Comparison of ENCODE assay signal across 8 cellular contexts in the genomic region with DNA sequence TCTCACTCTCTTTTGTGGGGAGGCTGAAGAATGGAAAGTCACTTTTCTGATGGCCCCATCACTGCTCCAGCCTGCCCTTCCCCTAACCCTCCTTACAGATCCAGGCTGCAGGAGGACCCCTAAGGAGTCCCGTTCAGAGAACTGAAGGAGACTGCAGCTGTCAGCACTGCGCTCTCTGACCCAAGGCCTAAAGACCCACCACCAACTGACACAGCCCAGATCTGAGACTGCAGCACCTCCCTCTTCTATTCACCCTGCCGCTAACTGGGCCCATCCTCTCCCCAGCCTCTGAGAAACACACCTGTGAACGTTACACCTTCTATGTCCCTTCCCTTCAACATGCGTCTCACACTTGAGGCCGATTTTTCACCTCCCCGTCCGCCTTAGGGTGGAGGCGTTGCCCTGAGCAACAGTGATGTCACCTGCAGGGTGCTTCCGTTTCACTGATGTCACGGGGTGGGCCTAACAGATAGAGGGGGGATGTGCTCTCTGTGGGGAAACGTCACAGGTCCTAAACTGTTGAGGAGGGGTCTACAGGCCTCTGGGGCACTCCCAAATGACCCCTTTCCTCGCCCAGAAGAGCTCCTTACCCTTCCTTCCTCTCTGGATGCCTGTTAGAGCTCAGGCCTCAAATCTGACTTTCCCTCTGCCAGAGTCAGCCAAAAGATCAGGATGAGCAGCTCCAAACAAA. TPM values are rescaled to one million over a fixed set of nuclear protein-coding genes. Genes with fewer than 3 reads are reported as not detected.
DNase-seq lines count a peak whose midpoint lies in the region; ATAC-seq, FAIRE-seq and TF ChIP-seq lines count a peak whose summit lies in the region.

No MANE protein-coding gene starts in this region.

- no peaks in the 10 kb centered on the region for H3K9me3 ChIP-seq in liver (ENCODE audit: control insufficient read depth in 4 of 4, low read length in 3 of 4)
- H3K9me3 ChIP-seq in HepG2 (ENCODE audit: low read length): no peaks in the 10 kb centered on the region
- H3K9me3 ChIP-seq in ovary: no peaks in the 10 kb centered on the region

- DNase-seq in HepG2 (ENCODE audit: low spot score) (no peak), dermis blood vessel endothelial cell (peak; percentile 68), ovary (peak in 4 of 5 donors; percentile 8 to 30 (median 26))

- H3K27ac ChIP-seq in liver (ENCODE audit: low read depth in 1 of 2, low read length in 2 of 2) (peak overlapping the region; percentile 7 to 53), HepG2 (ENCODE audit: extremely low read length, insufficient read depth, low read length) (no peak overlapping the region), ovary (peak overlapping the region in 1 of 2 donors; percentile 86)

- intact Hi-C loops in HepG2 (cut with micrococcal nuclease; ENCODE audit: unreplicated experiment) (no loop called here), ovary (cut with DNase I) (loop anchor here in 1 of 4 donors (10.0 kb wide), 1 partner anchor 428 kb away; no protein-coding TSS in a partner anchor)

- in situ Hi-C loops in HepG2 (cut with HindIII; ENCODE audit: extremely low pct_ligation_motif_present, low pct_unique_long_range_greater_than_20kb): no loop called here

- no peaks in the 10 kb centered on the region for H3K27me3 ChIP-seq in liver (ENCODE audit: control insufficient read depth in 4 of 4, insufficient read depth in 4 of 4, low read length in 3 of 4)
- H3K27me3 ChIP-seq in HepG2 (ENCODE audit: control insufficient read depth in 1 of 2, insufficient read depth in 2 of 2, low read length in 2 of 2): no peaks in the 10 kb centered on the region
- no peaks in the 10 kb centered on the region for H3K27me3 ChIP-seq in ovary

- no peaks in the 10 kb centered on the region for H3K79me2 ChIP-seq in HepG2 (ENCODE audit: insufficient read depth, low read length)

- POLR2A ChIA-PET in HepG2 (lab: Yijun Ruan, JAX): no interaction called here

- H2AFZ ChIP-seq in HepG2 (ENCODE audit: low read length): no peak overlapping the region

- BruUV-seq in HepG2 (replicated peaks; lab: Mats Ljungman, UMichigan): no TSS peak

- no peak for TF ChIP-seq CTCF in liver (IDR thresholded peaks at IDR 0.05; ENCODE audit: low read depth, low read length, missing input control)
- no peak for TF ChIP-seq CTCF in HepG2 (CRISPR knock-in tag; IDR thresholded peaks at IDR 0.05)
- no peak for TF ChIP-seq CTCF in ovary (IDR thresholded peaks at IDR 0.05)

- no peak overlapping the region for H3K4me2 ChIP-seq in HepG2 (ENCODE audit: low read depth, low read length)

- CTCF ChIA-PET in HepG2 (lab: Yijun Ruan, JAX; ENCODE audit: low intra/inter-chr PET ratio, low total read pairs): no interaction called here

- ATAC-seq in HepG2: no peak
- ATAC-seq in GM21367 (IDR thresholded peaks at IDR 0.05; ENCODE audit: unreplicated experiment): no peak
- ATAC-seq in GM19452 (IDR thresholded peaks at IDR 0.05; ENCODE audit: unreplicated experiment): no peak
- ATAC-seq in HG02970 (IDR thresholded peaks at IDR 0.05; ENCODE audit: low FRiP score, unreplicated experiment): no peak
- no peak for ATAC-seq in GM21390 (IDR thresholded peaks at IDR 0.05; ENCODE audit: unreplicated experiment)

- TF ChIP-seq RAD21 in liver (IDR thresholded peaks at IDR 0.05): no peak
- no peak for TF ChIP-seq RAD21 in HepG2 (CRISPR knock-in tag; IDR thresholded peaks at IDR 0.05)

- no peak overlapping the region for H3K9ac ChIP-seq in liver (ENCODE audit: low read depth in 1 of 2, low read length in 2 of 2)
- no peak overlapping the region for H3K9ac ChIP-seq in HepG2 (ENCODE audit: insufficient read depth, low read depth, low read length)

- TF ChIP-seq EP300 in HepG2 (IDR thresholded peaks at IDR 0.05; ENCODE audit: low read depth in 2 of 2, low read length in 2 of 2): no peak
- no peak for TF ChIP-seq EP300 in HepG2 (CRISPR knock-in tag; IDR thresholded peaks at IDR 0.05; ENCODE audit: borderline replicate concordance)
- TF ChIP-seq EP300 in ovary (IDR thresholded peaks at IDR 0.05): no peak

- no peaks in the 10 kb centered on the region for H3K36me3 ChIP-seq in liver (ENCODE audit: control insufficient read depth in 4 of 4, insufficient read depth in 3 of 4, low read depth in 1 of 4, low read length in 3 of 4)
- H3K36me3 ChIP-seq in HepG2 (replicated peaks in 1 of 2; ENCODE audit: control insufficient read depth in 1 of 2, insufficient read depth in 2 of 2, low read length in 2 of 2): no peaks in the 10 kb centered on the region; a peak in 1 of 5 replicates
- no peaks in the 10 kb centered on the region for H3K36me3 ChIP-seq in ovary

- FAIRE-seq in HepG2 (lab: Jason Lieb, UNC): no peak

- no peaks in the 10 kb centered on the region for H4K20me1 ChIP-seq in HepG2 (ENCODE audit: insufficient read depth, low read length)

- peaks cover 5 to 30% (median 10%) of the 10 kb centered on the region in 4 donors for H3K4me1 ChIP-seq in liver (ENCODE audit: control insufficient read depth in 4 of 4, insufficient read depth in 4 of 4, low read length in 3 of 4)
- peaks cover 70% of the 10 kb centered on the region for H3K4me1 ChIP-seq in HepG2 (ENCODE audit: insufficient read depth, low read length)
- peaks cover 37% of the 10 kb centered on the region for H3K4me1 ChIP-seq in ovary (ENCODE audit: insufficient read depth)

- H3K4me3 ChIP-seq in liver (ENCODE audit: low read depth in 1 of 3, low read length in 3 of 3) (no peak overlapping the region), HepG2 (replicated peaks in 1 of 3; ENCODE audit: insufficient read depth in 1 of 3, low read depth in 2 of 3, low read length in 3 of 3) (no peak overlapping the region), ovary (no peak overlapping the region)

- TF ChIP-seq POLR2A in HepG2 (IDR thresholded peaks at IDR 0.05; ENCODE audit: insufficient read depth in 1 of 2, low read depth in 2 of 2, low read length in 2 of 2) (no peak), ovary (IDR thresholded peaks at IDR 0.05) (no peak)

- WGBS in liver: 81% methylated on average over 13 of the region's 13 CpGs
- WGBS in HepG2 (ENCODE audit: low lambda C conversion rate): 90% methylated on average over 12 of the region's 13 CpGs
- WGBS in ovary, 3 donors: 81 to 85% (median 84%) methylated on average over 13 of the region's 13 CpGs

RNA-seq across cellular contexts. Expression of gene ITPRIP, which starts 5.1 kb away (rescaled TPM):
- total RNA-seq in liver (1 to 10 TPM; 7.7 to 7.9 TPM), HepG2 (2016; rRNA removed; fragmentation: Illumina TruSeq; extraction: Trizol) (0.58 and 1.00 TPM in 2 replicates), dermis blood vessel endothelial cell (29.3 and 39.9 TPM in 2 replicates), ovary (10 to 100 TPM; 15.7 to 38.1 (median 29.2) TPM)
- polyA plus RNA-seq in liver (1 to 10 TPM; 3.5 to 4.2 TPM), HepG2 (2011; rRNA removed) (2.8 and 3.0 TPM in 2 replicates), ovary (10 to 100 TPM; 10.1 to 16.2 TPM)
- 0.09 and 0.10 TPM in 2 replicates for total RNA-seq in HepG2 (2016; cell fraction: cytosol; rRNA removed; fragmentation: Illumina TruSeq; extraction: Trizol; ENCODE audit: low read depth)
- total RNA-seq in HepG2 (2016; cell fraction: insoluble cytoplasmic fraction; rRNA removed; fragmentation: Illumina TruSeq; extraction: Trizol): 0.55 and 1.0 TPM in 2 replicates
- total RNA-seq in HepG2 (2016; cell fraction: membrane; rRNA removed; fragmentation: Illumina TruSeq; extraction: Trizol): 0.38 and 0.53 TPM in 2 replicates
- 1.4 and 2.2 TPM in 2 replicates for total RNA-seq in HepG2 (2016; cell fraction: nucleus; rRNA removed; fragmentation: Illumina TruSeq; extraction: Trizol)
- 2.7 and 3.0 TPM in 2 replicates for polyA plus RNA-seq in HepG2 (2011; cell fraction: cytosol; rRNA removed)
- 4.0 and 5.2 TPM in 2 replicates for polyA plus RNA-seq in HepG2 (2011; cell fraction: nucleus; rRNA removed)
- polyA plus RNA-seq in HepG2 (2012): 1.5 and 2.5 TPM in 2 replicates
- 0.14 and 0.15 TPM in 2 replicates for polyA plus RNA-seq in HepG2 (2016; cell fraction: cytosol; fragmentation: Illumina TruSeq; extraction: Trizol; ENCODE audit: low read depth)
- 0.71 and 1.0 TPM in 2 replicates for polyA plus RNA-seq in HepG2 (2016; cell fraction: insoluble cytoplasmic fraction; fragmentation: Illumina TruSeq; extraction: Trizol; ENCODE audit: low read depth)
- 0.26 and 0.37 TPM in 2 replicates for polyA plus RNA-seq in HepG2 (2016; cell fraction: membrane; fragmentation: Illumina TruSeq; extraction: Trizol; ENCODE audit: low read depth)
- 3.0 and 3.4 TPM in 2 replicates for polyA plus RNA-seq in HepG2 (2016; cell fraction: nucleus; fragmentation: Illumina TruSeq; extraction: Trizol; ENCODE audit: insufficient read depth, low read depth)
- 12.8 and 29.6 TPM in 2 replicates for polyA minus RNA-seq in HepG2 (2011; rRNA and poly(A)+ RNA removed; ENCODE audit: low replicate concordance)
- 3.2 and 4.6 TPM in 2 replicates for polyA minus RNA-seq in HepG2 (2011; cell fraction: cytosol; rRNA and poly(A)+ RNA removed)
- polyA minus RNA-seq in HepG2 (2011; cell fraction: nucleus; rRNA and poly(A)+ RNA removed): 9.7 and 10.7 TPM in 2 replicates

RNA-seq across cellular contexts. Expression of gene CFAP58, which starts 20.5 kb away (rescaled TPM):
- total RNA-seq in liver (under 1 TPM; 0.08 to 0.09 TPM), HepG2 (2016; rRNA removed; fragmentation: Illumina TruSeq; extraction: Trizol) (not detected in 2 replicates), dermis blood vessel endothelial cell (0.85 and 1.2 TPM in 2 replicates), ovary (1 to 10 TPM in 2 of 7 donors, under 1 TPM in 5; 0.17 to 7.9 (median 0.60) TPM)
- polyA plus RNA-seq in liver (under 1 TPM in 1 of 2 donors, not detected in 1; 0.01 TPM), HepG2 (2011; rRNA removed) (0.03 TPM in 2 replicates), ovary (1 to 10 TPM in 1 of 2 donors, under 1 TPM in 1; 0.25 to 1.0 TPM)
- not detected in 2 replicates for total RNA-seq in HepG2 (2016; cell fraction: cytosol; rRNA removed; fragmentation: Illumina TruSeq; extraction: Trizol; ENCODE audit: low read depth)
- total RNA-seq in HepG2 (2016; cell fraction: insoluble cytoplasmic fraction; rRNA removed; fragmentation: Illumina TruSeq; extraction: Trizol): not detected in 2 replicates
- total RNA-seq in HepG2 (2016; cell fraction: membrane; rRNA removed; fragmentation: Illumina TruSeq; extraction: Trizol): not detected in 2 replicates
- not detected in 2 replicates for total RNA-seq in HepG2 (2016; cell fraction: nucleus; rRNA removed; fragmentation: Illumina TruSeq; extraction: Trizol)
- not detected in 2 replicates for polyA plus RNA-seq in HepG2 (2011; cell fraction: cytosol; rRNA removed)
- polyA plus RNA-seq in HepG2 (2011; cell fraction: nucleus; rRNA removed): 0.12 and 0.19 TPM in 2 replicates
- 0.09 TPM in 1 of 2 replicates, not detected in the other for polyA plus RNA-seq in HepG2 (2012)
- polyA plus RNA-seq in HepG2 (2016; cell fraction: cytosol; fragmentation: Illumina TruSeq; extraction: Trizol; ENCODE audit: low read depth): not detected in 2 replicates
- polyA plus RNA-seq in HepG2 (2016; cell fraction: insoluble cytoplasmic fraction; fragmentation: Illumina TruSeq; extraction: Trizol; ENCODE audit: low read depth): not detected in 2 replicates
- polyA plus RNA-seq in HepG2 (2016; cell fraction: membrane; fragmentation: Illumina TruSeq; extraction: Trizol; ENCODE audit: low read depth): not detected in 2 replicates
- polyA plus RNA-seq in HepG2 (2016; cell fraction: nucleus; fragmentation: Illumina TruSeq; extraction: Trizol; ENCODE audit: insufficient read depth, low read depth): not detected in 2 replicates
- polyA minus RNA-seq in HepG2 (2011; rRNA and poly(A)+ RNA removed; ENCODE audit: low replicate concordance): not detected in 2 replicates
- polyA minus RNA-seq in HepG2 (2011; cell fraction: cytosol; rRNA and poly(A)+ RNA removed): not detected in 2 replicates
- 0.13 TPM in 1 of 2 replicates, not detected in the other for polyA minus RNA-seq in HepG2 (2011; cell fraction: nucleus; rRNA and poly(A)+ RNA removed)
